Comparison of ENCODE assay signal across 29 cellular contexts in the genomic region with DNA sequence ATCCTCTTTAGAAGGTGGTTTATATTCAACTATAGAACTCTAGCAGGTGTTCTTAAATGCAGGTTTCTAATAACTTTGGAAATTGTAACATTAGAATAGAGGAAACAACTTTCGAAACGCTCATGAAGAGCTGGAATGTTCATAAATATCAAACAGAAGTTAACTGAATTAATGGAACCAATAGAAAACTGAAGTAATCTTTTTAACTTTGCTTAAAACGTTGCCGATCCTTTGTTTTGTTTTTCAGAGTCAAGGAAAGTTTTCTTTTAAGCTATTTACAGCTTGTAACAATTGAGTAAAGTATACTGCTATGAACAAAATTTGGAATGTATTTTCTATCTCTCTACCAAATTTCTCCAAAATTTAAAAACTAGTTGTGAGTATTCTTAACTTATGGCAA. TPM values are rescaled to one million over a fixed set of nuclear protein-coding genes. Genes with fewer than 3 reads are reported as not detected.
"Had no signal": no experiment of that assay in that cellular context is flagged by ENCODE, and none has a peak within 500 bp of the region (broad histone marks: within the 10 kb centered on the region; RNA-seq: fewer than 3 reads in every experiment).

No MANE protein-coding gene starts in this region.

- FAIRE-seq: urothelium cell line had no signal

- H3K9me3 ChIP-seq: suprapubic skin, testis, thoracic aorta, thyroid gland, tibial artery, transverse colon, upper lobe of left lung, upper lobe of right lung, uterus, vagina had no signal

- H3K27ac ChIP-seq: stomach, suprapubic skin, testis, thoracic aorta, thyroid gland, tibial artery, tibial nerve, upper lobe of left lung, upper lobe of right lung, uterus, vagina had no signal

- H3K4me1 ChIP-seq: suprapubic skin, testis, tibial artery, tibial nerve, upper lobe of left lung, upper lobe of right lung, uterus, vagina had no signal

- H3K36me3 ChIP-seq: stomach, suprapubic skin, thoracic aorta, thyroid gland, tibial artery, tibial nerve, transverse colon, upper lobe of left lung, upper lobe of right lung, uterus, vagina had no signal

- DNase-seq: stimulated activated CD4-positive, alpha-beta T cell treated with anti-CD3 and anti-CD28 coated beads, Interleukin-2, amount 100 ng/mL, for 48 hours; stimulated activated CD4-positive, alpha-beta T cell treated with anti-CD3 and anti-CD28 coated beads, Interleukin-4, amount 100 ng/mL, for 1 hour; stimulated activated CD4-positive, alpha-beta T cell treated with anti-CD3 and anti-CD28 coated beads, Interleukin-4, amount 100 ng/mL, for 24 hours; stimulated activated CD4-positive, alpha-beta T cell treated with anti-CD3 and anti-CD28 coated beads, Interleukin-4, amount 100 ng/mL, for 4 hours; stimulated activated CD8-positive, alpha-beta memory T cell treated with anti-CD3 and anti-CD28 coated beads, Interleukin-4, amount 100 ng/mL, for 48 hours; stimulated activated naive B cell treated with anti-CD40 and anti-IgM and Interleukin-4, amounts not matched to agents 10 μg/mL and 1 μg/mL and 100 μg/mL, for 72 hours; stimulated activated naive CD4-positive, alpha-beta T cell; stimulated activated naive CD4-positive, alpha-beta T cell treated with Interleukin-2 at 50 U/mL for 16 hours; stimulated activated naive CD8-positive, alpha-beta T cell treated with anti-CD3 and anti-CD28 coated beads, Interleukin-15, amount 100 ng/mL, for 72 hours; stimulated activated naive CD8-positive, alpha-beta T cell treated with anti-CD3 and anti-CD28 coated beads, Interleukin-15, Interleukin-2, amounts not matched to agents 100 U/mL and 50 U/mL, for 24 hours; stomach; substantia nigra; testis; thyroid gland; transverse colon; trophoblast cell; upper lobe of left lung; upper lobe of right lung; uterus had no signal

- ATAC-seq: stimulated activated effector memory CD8-positive, alpha-beta T cell treated with anti-CD3 and anti-CD28 coated beads, Interleukin-12 subunit alpha, Interleukin-12 subunit beta, amount 100 ng/mL, for 72 hours; stimulated activated memory B cell treated with anti-CD40 and anti-IgM and Interleukin-4, amounts not matched to agents 10 μg/mL and 1 μg/mL and 100 μg/mL, for 72 hours; stimulated activated naive B cell treated with anti-CD40 and anti-IgM and Interleukin-4, amounts not matched to agents 10 μg/mL and 1 μg/mL and 100 μg/mL, for 72 hours; stimulated activated naive CD8-positive, alpha-beta T cell treated with anti-CD3 and anti-CD28 coated beads, Interleukin-15, amount 100 ng/mL, for 72 hours; stimulated activated naive CD8-positive, alpha-beta T cell treated with anti-CD3 and anti-CD28 coated beads, Interleukin-15, Interleukin-2, amounts not matched to agents 100 U/mL and 50 U/mL, for 24 hours; upper lobe of right lung had no signal

- H3K27me3 ChIP-seq: suprapubic skin, testis, thyroid gland, tibial nerve, transverse colon, upper lobe of left lung, upper lobe of right lung, uterus, vagina had no signal

- H3K4me3 ChIP-seq: stomach, suprapubic skin, testis, thoracic aorta, thyroid gland, tibial artery, tibial nerve, transverse colon, upper lobe of left lung, upper lobe of right lung, uterus, vagina had no signal

RNA-seq across cellular contexts. Expression of a gene that starts 19.0 kb away (rescaled TPM):
- total RNA-seq: subcutaneous adipose tissue, temporal lobe, thoracic aorta, tibial nerve, vagina had no signal

RNA-seq across cellular contexts. Expression of a gene that starts 53.3 kb away (rescaled TPM):
- total RNA-seq: vagina had no signal
